In the genomic region with DNA sequence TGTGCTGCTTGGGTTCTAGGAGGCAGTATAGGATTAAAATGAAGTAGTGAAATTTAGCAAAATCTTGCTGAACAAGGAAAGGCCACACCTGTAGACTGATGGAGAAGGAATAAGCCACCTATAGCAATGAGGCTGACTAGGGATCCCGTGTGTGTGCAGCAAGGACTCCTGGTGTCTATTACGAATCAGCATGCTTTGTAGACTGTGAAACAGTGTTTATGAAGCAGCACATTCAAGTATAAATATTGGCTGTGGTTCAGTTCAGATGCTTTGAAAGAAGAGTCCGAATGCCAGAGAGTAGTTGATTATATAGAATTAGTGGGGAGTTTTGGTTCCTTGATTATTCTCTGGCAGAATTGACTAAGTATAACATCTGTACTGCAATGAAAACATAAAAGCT, we compare ENCODE assay signal across 10 cellular contexts. TPM values are rescaled to one million over a fixed set of nuclear protein-coding genes. Genes with fewer than 3 reads are reported as not detected.
DNase-seq lines count a peak whose midpoint lies in the region; ATAC-seq and TF ChIP-seq lines count a peak whose summit lies in the region.
"Had no signal": no experiment of that assay in that cellular context is flagged by ENCODE, and none has a peak within 500 bp of the region (broad histone marks: within the 10 kb centered on the region; RNA-seq: fewer than 3 reads in every experiment).

No MANE protein-coding gene starts in this region.

- TF ChIP-seq CTCF in left ventricle myocardium inferior (IDR thresholded peaks at IDR 0.05; ENCODE audit: borderline replicate concordance) = no peak
- TF ChIP-seq CTCF in chondrocyte (IDR thresholded peaks at IDR 0.05) = no peak
- no peak for TF ChIP-seq CTCF in vagina (IDR thresholded peaks at IDR 0.05)
- TF ChIP-seq CTCF in GM10248 (IDR thresholded peaks at IDR 0.05; ENCODE audit: control extremely low read depth, extremely low read depth, low read depth, missing control alignments) = no peak

- intact Hi-C loops in left ventricle myocardium inferior (cut with micrococcal nuclease) = no loop called here
- intact Hi-C loops in Right ventricle myocardium superior (cut with DNase I) = no loop called here
- intact Hi-C loops in vagina (cut with DNase I) = no loop called here

- peak overlapping the region; percentile 82 for H3K4me3 Mint-ChIP-seq in chondrocyte (ENCODE audit: unreplicated experiment)

- H3K9me3 ChIP-seq in left ventricle myocardium inferior (replicated peaks) (no peaks in the 10 kb centered on the region), mucosa of rectum (ENCODE audit: control insufficient read depth in 2 of 2, low read length in 2 of 2) (no peaks in the 10 kb centered on the region), vagina (no peaks in the 10 kb centered on the region)

- DNase-seq in left ventricle myocardium inferior (no peak), Right ventricle myocardium superior (no peak), chondrocyte (ENCODE audit: low spot score) (no peak), vagina (ENCODE audit: extremely low spot score in 2 of 2) (no peak), GM10248 (ENCODE audit: extremely low spot score) (no peak)
- DNase-seq: DND-41, PC-3 had no signal

- H3K4me1 ChIP-seq in left ventricle myocardium inferior (peaks cover 97% of the 10 kb centered on the region), mucosa of rectum (ENCODE audit: control insufficient read depth in 2 of 2, insufficient read depth in 2 of 2, low read length in 2 of 2) (peaks cover 7 to 17% of the 10 kb centered on the region in 2 donors), vagina (peaks cover 70% of the 10 kb centered on the region)

- H3K27ac ChIP-seq in left ventricle myocardium inferior (replicated peaks) (peak overlapping the region; percentile 97), mucosa of rectum (ENCODE audit: low read depth in 2 of 2, low read length in 2 of 2) (peak overlapping the region; percentile 95 to 99), vagina (peak overlapping the region; percentile 95)

- peak overlapping the region; percentile 94 for H3K27ac Mint-ChIP-seq in chondrocyte (ENCODE audit: unreplicated experiment)

- peak overlapping the region; percentile 91 to 99 for H3K9ac ChIP-seq in mucosa of rectum (ENCODE audit: low read depth in 1 of 2, low read length in 2 of 2)

- POLR2A ChIA-PET in GM10248 (lab: Yijun Ruan, JAX) = no interaction called here

- no peak for TF ChIP-seq POLR2A in vagina (IDR thresholded peaks at IDR 0.05)

- ATAC-seq in Right ventricle myocardium superior (ENCODE audit: poor library complexity) (no peak), HG03039 (IDR thresholded peaks at IDR 0.05; ENCODE audit: unreplicated experiment) (no peak), HG02852 (IDR thresholded peaks at IDR 0.05; ENCODE audit: unreplicated experiment) (no peak)
- ATAC-seq: PC-3 had no signal

- H3K4me3 ChIP-seq in left ventricle myocardium inferior (peak overlapping the region; percentile 84), mucosa of rectum (ENCODE audit: low read length in 2 of 2) (peak overlapping the region; percentile 82 to 89), vagina (peak overlapping the region in 1 of 2 donors; percentile 72)

- no peaks in the 10 kb centered on the region for H3K27me3 Mint-ChIP-seq in chondrocyte (ENCODE audit: low read depth)

- peaks cover 34% of the 10 kb centered on the region for H3K4me1 Mint-ChIP-seq in chondrocyte (ENCODE audit: low read depth)

- H3K36me3 ChIP-seq in left ventricle myocardium inferior (no peaks in the 10 kb centered on the region), mucosa of rectum (ENCODE audit: control insufficient read depth in 2 of 2, insufficient read depth in 2 of 2, low read length in 2 of 2) (peaks cover 11 to 13% of the 10 kb centered on the region in 2 donors), vagina (no peaks in the 10 kb centered on the region)

- H3K36me3 Mint-ChIP-seq in chondrocyte (ENCODE audit: low read depth) = no peaks in the 10 kb centered on the region

- H3K27me3 ChIP-seq in left ventricle myocardium inferior (ENCODE audit: low read depth) (no peaks in the 10 kb centered on the region), mucosa of rectum (ENCODE audit: control insufficient read depth in 2 of 2, insufficient read depth in 2 of 2, low read length in 2 of 2) (no peaks in the 10 kb centered on the region), vagina (no peaks in the 10 kb centered on the region)

- no peaks in the 10 kb centered on the region for H3K9me3 Mint-ChIP-seq in chondrocyte (ENCODE audit: low read depth)

- CTCF ChIA-PET in GM10248 (lab: Yijun Ruan, JAX) = interaction anchor here (0.9 to 2.6 kb wide), 6 partner anchors 10 to 460 kb away, joined by 3 to 16 read pairs (median 6); no protein-coding TSS in a partner anchor

RNA-seq across cellular contexts. Expression of gene CAST, which starts 41.8 kb away (rescaled TPM):
- total RNA-seq in left ventricle myocardium inferior = 649 TPM
- 501 TPM for total RNA-seq in Right ventricle myocardium superior
- total RNA-seq in chondrocyte = 131 to 160 TPM (median 137 TPM) in 3 replicates
- 309 TPM for total RNA-seq in vagina
